Comparison of ENCODE assay signal across 1 cellular context in the genomic region with DNA sequence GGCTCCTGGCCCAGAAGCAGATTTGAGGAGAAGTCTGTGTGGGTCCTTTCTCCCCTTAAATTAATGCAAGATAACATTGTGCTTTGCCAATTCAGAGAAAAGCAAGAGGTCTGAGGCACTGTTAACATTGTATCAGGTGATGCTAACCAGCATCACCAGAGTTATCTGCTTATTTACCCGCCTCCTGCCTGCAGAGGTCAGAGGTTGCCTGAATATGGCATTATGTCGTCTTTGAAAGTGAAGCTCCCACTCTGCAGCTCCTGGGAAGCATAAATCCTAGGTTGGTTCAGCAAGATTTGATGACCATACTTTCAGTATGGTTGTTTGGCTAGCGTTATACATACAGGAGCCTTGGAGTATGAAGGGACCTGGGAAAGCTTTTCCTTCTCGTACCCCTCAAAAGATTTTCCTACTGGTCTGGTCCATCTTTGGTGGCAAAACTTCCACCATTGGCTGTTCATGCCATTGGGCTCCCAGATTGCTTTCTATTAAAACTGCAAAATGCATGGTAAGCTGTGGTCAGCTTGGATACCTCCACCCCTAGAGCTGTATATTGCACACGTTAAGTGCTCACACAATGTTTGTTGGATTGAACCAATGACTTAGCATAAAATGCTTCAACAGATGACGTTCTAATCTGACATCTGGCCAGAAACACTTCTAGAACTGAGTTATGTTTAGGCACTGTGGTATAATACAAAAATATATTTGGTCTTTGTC.
TF ChIP-seq lines count a peak whose summit lies in the region.

No MANE protein-coding gene starts in this region.

TF ChIP-seq in K562, 482 proteins besides CTCF, POLR2A, EP300 and RAD21 (continued from another document):
- TF ChIP-seq SRSF3 (IDR thresholded peaks at IDR 0.05; ENCODE audit: insufficient read depth, low read length) (no peak), HDAC8 (tag; IDR thresholded peaks at IDR 0.05) (no peak), EP400 (IDR thresholded peaks at IDR 0.05) (peak; percentile 16; the same call in 1 of the 2 replicates), L3MBTL2 (IDR thresholded peaks at IDR 0.05) (no peak), NFE2L1 (tag; IDR thresholded peaks at IDR 0.05; ENCODE audit: borderline replicate concordance, low read depth) (peak; percentile 83), ATF1 (CRISPR knock-in tag; IDR thresholded peaks at IDR 0.05) (no peak), ATF1 (tag; IDR thresholded peaks at IDR 0.05) (peak; percentile 47), CTBP1 (IDR thresholded peaks at IDR 0.05; ENCODE audit: borderline replicate concordance) (peak; percentile 45; the same call in 1 of the 2 replicates), ZNF592 (IDR thresholded peaks at IDR 0.05) (peak; percentile 66; the same call in 1 of the 2 replicates), C11orf30 (IDR thresholded peaks at IDR 0.05; ENCODE audit: low read depth) (peak; percentile 90), STAT5B (CRISPR knock-in tag; IDR thresholded peaks at IDR 0.05) (no peak), ZBTB9 (CRISPR knock-in tag; IDR thresholded peaks at IDR 0.05) (no peak), MTA3 (IDR thresholded peaks at IDR 0.05; ENCODE audit: borderline replicate concordance) (0 out of 2 replicates have a peak, but pooled peaks have one; percentile 21), MAFF (IDR thresholded peaks at IDR 0.05; ENCODE audit: low read length) (peak; percentile 83; the same call in 1 of the 2 replicates), NFIC (IDR thresholded peaks at IDR 0.05) (peak; percentile 40; the same call in 1 of the 2 replicates), LCOR (CRISPR knock-in tag; IDR thresholded peaks at IDR 0.05) (no peak)
- TF ChIP-seq, protein P1, sequence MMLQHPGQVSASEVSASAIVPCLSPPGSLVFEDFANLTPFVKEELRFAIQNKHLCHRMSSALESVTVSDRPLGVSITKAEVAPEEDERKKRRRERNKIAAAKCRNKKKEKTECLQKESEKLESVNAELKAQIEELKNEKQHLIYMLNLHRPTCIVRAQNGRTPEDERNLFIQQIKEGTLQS (IDR thresholded peaks at IDR 0.05), result peak; percentile 11; the same call in 1 of the 2 replicates
- TF ChIP-seq, protein P1 (CRISPR knock-in tag; conservative IDR thresholded peaks at IDR 0.05), result no peak
- TF ChIP-seq, protein P2, sequence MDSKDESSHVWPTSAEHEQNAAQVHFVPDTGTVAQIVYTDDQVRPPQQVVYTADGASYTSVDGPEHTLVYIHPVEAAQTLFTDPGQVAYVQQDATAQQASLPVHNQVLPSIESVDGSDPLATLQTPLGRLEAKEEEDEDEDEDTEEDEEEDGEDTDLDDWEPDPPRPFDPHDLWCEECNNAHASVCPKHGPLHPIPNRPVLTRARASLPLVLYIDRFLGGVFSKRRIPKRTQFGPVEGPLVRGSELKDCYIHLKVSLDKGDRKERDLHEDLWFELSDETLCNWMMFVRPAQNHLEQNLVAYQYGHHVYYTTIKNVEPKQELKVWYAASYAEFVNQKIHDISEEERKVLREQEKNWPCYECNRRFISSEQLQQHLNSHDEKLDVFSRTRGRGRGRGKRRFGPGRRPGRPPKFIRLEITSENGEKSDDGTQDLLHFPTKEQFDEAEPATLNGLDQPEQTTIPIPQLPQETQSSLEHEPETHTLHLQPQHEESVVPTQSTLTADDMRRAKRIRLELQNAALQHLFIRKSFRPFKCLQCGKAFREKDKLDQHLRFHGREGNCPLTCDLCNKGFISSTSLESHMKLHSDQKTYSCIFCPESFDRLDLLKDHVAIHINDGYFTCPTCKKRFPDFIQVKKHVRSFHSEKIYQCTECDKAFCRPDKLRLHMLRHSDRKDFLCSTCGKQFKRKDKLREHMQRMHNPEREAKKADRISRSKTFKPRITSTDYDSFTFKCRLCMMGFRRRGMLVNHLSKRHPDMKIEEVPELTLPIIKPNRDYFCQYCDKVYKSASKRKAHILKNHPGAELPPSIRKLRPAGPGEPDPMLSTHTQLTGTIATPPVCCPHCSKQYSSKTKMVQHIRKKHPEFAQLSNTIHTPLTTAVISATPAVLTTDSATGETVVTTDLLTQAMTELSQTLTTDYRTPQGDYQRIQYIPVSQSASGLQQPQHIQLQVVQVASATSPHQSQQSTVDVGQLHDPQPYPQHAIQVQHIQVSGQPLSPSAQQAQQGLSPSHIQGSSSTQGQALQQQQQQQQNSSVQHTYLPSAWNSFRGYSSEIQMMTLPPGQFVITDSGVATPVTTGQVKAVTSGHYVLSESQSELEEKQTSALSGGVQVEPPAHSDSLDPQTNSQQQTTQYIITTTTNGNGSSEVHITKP (IDR thresholded peaks at IDR 0.05; ENCODE audit: partially characterized antibody), result peak; percentile 90
- TF ChIP-seq, protein P3, sequence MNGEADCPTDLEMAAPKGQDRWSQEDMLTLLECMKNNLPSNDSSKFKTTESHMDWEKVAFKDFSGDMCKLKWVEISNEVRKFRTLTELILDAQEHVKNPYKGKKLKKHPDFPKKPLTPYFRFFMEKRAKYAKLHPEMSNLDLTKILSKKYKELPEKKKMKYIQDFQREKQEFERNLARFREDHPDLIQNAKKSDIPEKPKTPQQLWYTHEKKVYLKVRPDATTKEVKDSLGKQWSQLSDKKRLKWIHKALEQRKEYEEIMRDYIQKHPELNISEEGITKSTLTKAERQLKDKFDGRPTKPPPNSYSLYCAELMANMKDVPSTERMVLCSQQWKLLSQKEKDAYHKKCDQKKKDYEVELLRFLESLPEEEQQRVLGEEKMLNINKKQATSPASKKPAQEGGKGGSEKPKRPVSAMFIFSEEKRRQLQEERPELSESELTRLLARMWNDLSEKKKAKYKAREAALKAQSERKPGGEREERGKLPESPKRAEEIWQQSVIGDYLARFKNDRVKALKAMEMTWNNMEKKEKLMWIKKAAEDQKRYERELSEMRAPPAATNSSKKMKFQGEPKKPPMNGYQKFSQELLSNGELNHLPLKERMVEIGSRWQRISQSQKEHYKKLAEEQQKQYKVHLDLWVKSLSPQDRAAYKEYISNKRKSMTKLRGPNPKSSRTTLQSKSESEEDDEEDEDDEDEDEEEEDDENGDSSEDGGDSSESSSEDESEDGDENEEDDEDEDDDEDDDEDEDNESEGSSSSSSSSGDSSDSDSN (IDR thresholded peaks at IDR 0.05; ENCODE audit: borderline replicate concordance in 1 of 2, low read depth in 2 of 2, low read length in 2 of 2), result no peak
- TF ChIP-seq, protein P4, sequence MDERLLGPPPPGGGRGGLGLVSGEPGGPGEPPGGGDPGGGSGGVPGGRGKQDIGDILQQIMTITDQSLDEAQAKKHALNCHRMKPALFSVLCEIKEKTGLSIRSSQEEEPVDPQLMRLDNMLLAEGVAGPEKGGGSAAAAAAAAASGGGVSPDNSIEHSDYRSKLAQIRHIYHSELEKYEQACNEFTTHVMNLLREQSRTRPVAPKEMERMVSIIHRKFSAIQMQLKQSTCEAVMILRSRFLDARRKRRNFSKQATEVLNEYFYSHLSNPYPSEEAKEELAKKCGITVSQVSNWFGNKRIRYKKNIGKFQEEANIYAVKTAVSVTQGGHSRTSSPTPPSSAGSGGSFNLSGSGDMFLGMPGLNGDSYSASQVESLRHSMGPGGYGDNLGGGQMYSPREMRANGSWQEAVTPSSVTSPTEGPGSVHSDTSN (CRISPR knock-in tag; IDR thresholded peaks at IDR 0.05; ENCODE audit: low read depth), result no peak
- TF ChIP-seq, protein P4 (tag; conservative IDR thresholded peaks at IDR 0.05; ENCODE audit: low read depth), result peak; percentile 33
- TF ChIP-seq, protein P5, sequence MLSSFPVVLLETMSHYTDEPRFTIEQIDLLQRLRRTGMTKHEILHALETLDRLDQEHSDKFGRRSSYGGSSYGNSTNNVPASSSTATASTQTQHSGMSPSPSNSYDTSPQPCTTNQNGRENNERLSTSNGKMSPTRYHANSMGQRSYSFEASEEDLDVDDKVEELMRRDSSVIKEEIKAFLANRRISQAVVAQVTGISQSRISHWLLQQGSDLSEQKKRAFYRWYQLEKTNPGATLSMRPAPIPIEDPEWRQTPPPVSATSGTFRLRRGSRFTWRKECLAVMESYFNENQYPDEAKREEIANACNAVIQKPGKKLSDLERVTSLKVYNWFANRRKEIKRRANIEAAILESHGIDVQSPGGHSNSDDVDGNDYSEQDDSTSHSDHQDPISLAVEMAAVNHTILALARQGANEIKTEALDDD (IDR thresholded peaks at IDR 0.05), result peak; percentile 61; the same call in 1 of the 2 replicates
